In genomic region chr14:92962031-92962830, GRCh38 we compare ENCODE assay signal across 1 cellular context.
TF ChIP-seq lines count a peak whose summit lies in the region.

No MANE protein-coding gene starts in this region.

TF ChIP-seq in GM23338, 12 proteins besides CTCF, POLR2A, EP300 and RAD21 (continued from another document):
- TF ChIP-seq, protein P1, sequence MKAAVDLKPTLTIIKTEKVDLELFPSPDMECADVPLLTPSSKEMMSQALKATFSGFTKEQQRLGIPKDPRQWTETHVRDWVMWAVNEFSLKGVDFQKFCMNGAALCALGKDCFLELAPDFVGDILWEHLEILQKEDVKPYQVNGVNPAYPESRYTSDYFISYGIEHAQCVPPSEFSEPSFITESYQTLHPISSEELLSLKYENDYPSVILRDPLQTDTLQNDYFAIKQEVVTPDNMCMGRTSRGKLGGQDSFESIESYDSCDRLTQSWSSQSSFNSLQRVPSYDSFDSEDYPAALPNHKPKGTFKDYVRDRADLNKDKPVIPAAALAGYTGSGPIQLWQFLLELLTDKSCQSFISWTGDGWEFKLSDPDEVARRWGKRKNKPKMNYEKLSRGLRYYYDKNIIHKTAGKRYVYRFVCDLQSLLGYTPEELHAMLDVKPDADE (IDR thresholded peaks at IDR 0.05): no peak
- TF ChIP-seq STAT1 (IDR thresholded peaks at IDR 0.05; ENCODE audit: unreplicated experiment) (no peak), NANOG (IDR thresholded peaks at IDR 0.05; ENCODE audit: borderline replicate concordance) (no peak)
